Comparison of ENCODE assay signal across 8 cellular contexts in the genomic region with DNA sequence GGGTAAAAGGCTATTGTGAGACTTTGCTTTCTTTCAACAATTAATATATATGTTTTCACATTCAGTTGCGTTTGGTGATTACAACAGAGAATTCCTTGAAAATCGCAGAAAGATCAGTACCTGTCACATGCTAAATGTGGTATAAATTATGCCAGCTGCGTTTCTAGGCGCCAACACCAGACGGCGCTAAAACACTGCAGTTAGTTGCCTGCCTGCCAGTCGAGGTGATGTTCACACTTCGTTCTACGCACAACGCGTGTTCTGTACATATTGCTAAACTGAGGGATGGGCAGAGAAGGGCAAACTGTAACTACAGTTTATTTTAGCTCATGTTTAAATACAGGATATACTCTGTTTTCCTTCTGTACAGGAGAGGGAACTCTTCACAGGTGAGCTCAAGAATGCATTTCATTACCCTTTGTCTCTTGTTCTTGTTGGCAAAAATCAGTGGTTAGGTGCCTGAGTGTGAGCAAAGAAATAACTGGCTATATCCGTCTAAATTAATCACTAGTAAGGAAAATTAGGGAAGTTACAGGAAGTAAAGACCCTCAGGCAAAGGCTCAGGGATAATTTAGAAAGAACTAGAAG.
DNase-seq lines count a peak whose midpoint lies in the region; ATAC-seq and TF ChIP-seq lines count a peak whose summit lies in the region.

No MANE protein-coding gene starts in this region.

- POLR2A ChIA-PET in HCT116 (lab: Charles Lee) = no interaction called here

- dilution Hi-C loops in mammary epithelial cell (cut with HindIII; ENCODE audit: low sequenced_read_pairs) = no loop called here

- intact Hi-C loops in HCT116 (cut with micrococcal nuclease) = loop anchor here (1.0 to 10.0 kb wide), 7 partner anchors 81 to 814 kb away; no protein-coding TSS in a partner anchor
- intact Hi-C loops in mammary epithelial cell (cut with micrococcal nuclease) = loop anchor here (1.0 to 5.0 kb wide), 7 partner anchors 81 to 1046 kb away; no protein-coding TSS in a partner anchor
- intact Hi-C loops in stomach (cut with DNase I; ENCODE audit: low total_unique reads) = no loop called here

- H4K20me1 ChIP-seq in HCT116 (ENCODE audit: insufficient read depth) (no peaks in the 10 kb centered on the region), mammary epithelial cell (ENCODE audit: insufficient read depth, low read length) (no peaks in the 10 kb centered on the region)

- TF ChIP-seq EP300 in stomach (IDR thresholded peaks at IDR 0.05) = no peak

- H3K9me2 ChIP-seq in HCT116 (ENCODE audit: insufficient read depth) = no peaks in the 10 kb centered on the region

- TF ChIP-seq POLR2A in HCT116 (IDR thresholded peaks at IDR 0.05; ENCODE audit: borderline replicate concordance, extremely low read depth, insufficient read depth, insufficient read length) (no peak), stomach (IDR thresholded peaks at IDR 0.05) (no peak)

- ATAC-seq in HCT116 (peak; percentile 91), HG03097 (IDR thresholded peaks at IDR 0.05; ENCODE audit: low FRiP score, unreplicated experiment) (no peak)

- no TSS peak for BruUV-seq in HCT116 (replicated peaks; lab: Mats Ljungman, UMichigan)
- no TSS peak for BruUV-seq in mammary epithelial cell (replicated peaks; lab: Mats Ljungman, UMichigan)

- no peaks in the 10 kb centered on the region for H3K79me2 ChIP-seq in HCT116 (ENCODE audit: insufficient read depth, low read length)
- no peaks in the 10 kb centered on the region for H3K79me2 ChIP-seq in mammary epithelial cell (ENCODE audit: insufficient read depth, low read length)

- no peak overlapping the region for H3K9ac ChIP-seq in HCT116 (ENCODE audit: low read length)
- no peak overlapping the region for H3K9ac ChIP-seq in mammary epithelial cell (ENCODE audit: insufficient read depth, low read length)

- no peak overlapping the region for H3K27ac ChIP-seq in HCT116 (ENCODE audit: low read depth, low read length)
- H3K27ac ChIP-seq in mammary epithelial cell (ENCODE audit: insufficient read depth, low read depth, low read length) = no peak overlapping the region
- H3K27ac ChIP-seq in stomach = no peak overlapping the region

- DNase-seq in NCI-H1417 (lab: John Stamatoyannopoulos, UW) (peak; percentile 51 to 84 (median 66)), NCI-H1417 treated with DMSO at 0.1 percent for 48 hours (lab: John Stamatoyannopoulos, UW) (no peak), HCT116 (ENCODE audit: low read depth, low spot score) (peak; percentile 52), NCI-H774 (lab: John Stamatoyannopoulos, UW) (peak; percentile 39), mammary epithelial cell (peak; percentile 44), kidney epithelial cell (ENCODE audit: low read depth) (peak; percentile 5), stomach (peak; percentile 64)

- RAD21 ChIA-PET in HCT116 (lab: Charles Lee; ENCODE audit: low non-redundant PET in 1 of 2, low total read pairs in 2 of 2, uncharacterized antibody in 2 of 2, unreplicated experiment in 2 of 2) = interaction anchor here in 1 of 2 experiments (1.2 kb wide), 1 partner anchor 199 kb away, joined by 4 read pairs; no protein-coding TSS in a partner anchor

- peak; percentile 89 to 98 (median 98) for TF ChIP-seq CTCF in HCT116 (IDR thresholded peaks at IDR 0.05 in 2 of 3, conservative IDR thresholded peaks at IDR 0.05 in 1 of 3; ENCODE audit: borderline replicate concordance in 1 of 3, insufficient read depth in 1 of 3, low read depth in 2 of 3, low read length in 2 of 3)
- TF ChIP-seq CTCF in mammary epithelial cell (conservative IDR thresholded peaks at IDR 0.05 in 1 of 2, IDR thresholded peaks at IDR 0.05 in 1 of 2; ENCODE audit: extremely low read depth in 1 of 2, insufficient read depth in 1 of 2, low read depth in 1 of 2, low read length in 2 of 2) = peak; percentile 99 to 100
- peak; percentile 98 for TF ChIP-seq CTCF in kidney epithelial cell (IDR thresholded peaks at IDR 0.05; ENCODE audit: insufficient read depth, low read length, poor library complexity, severe bottlenecking)
- peak in 5 of 7 experiments; percentile 70 to 82 (median 71) for TF ChIP-seq CTCF in stomach (IDR thresholded peaks at IDR 0.05)

- H3K9me3 ChIP-seq in HCT116 (ENCODE audit: control insufficient read depth in 1 of 2, insufficient read depth in 1 of 2, low read depth in 1 of 2, low read length in 2 of 2) = no peaks in the 10 kb centered on the region
- no peaks in the 10 kb centered on the region for H3K9me3 ChIP-seq in mammary epithelial cell (replicated peaks; ENCODE audit: insufficient read depth, low read length)
- H3K9me3 ChIP-seq in stomach = no peaks in the 10 kb centered on the region

- H3K4me1 ChIP-seq in HCT116 (ENCODE audit: control insufficient read depth in 1 of 2, insufficient read depth in 2 of 2, low read length in 2 of 2) = no peaks in the 10 kb centered on the region
- H3K4me1 ChIP-seq in mammary epithelial cell (ENCODE audit: insufficient read depth, low read length) = no peaks in the 10 kb centered on the region
- no peaks in the 10 kb centered on the region for H3K4me1 ChIP-seq in stomach

- H3K4me2 ChIP-seq in HCT116 (ENCODE audit: low read length) = no peak overlapping the region; the same call in 1 of the 2 replicates
- no peak overlapping the region for H3K4me2 ChIP-seq in mammary epithelial cell (ENCODE audit: insufficient read depth, low read depth, low read length)

- no peaks in the 10 kb centered on the region for H3K27me3 ChIP-seq in HCT116 (ENCODE audit: insufficient read depth, low read length)
- no peaks in the 10 kb centered on the region for H3K27me3 ChIP-seq in mammary epithelial cell (ENCODE audit: insufficient read depth, low read length)
- no peaks in the 10 kb centered on the region for H3K27me3 ChIP-seq in kidney epithelial cell (ENCODE audit: control insufficient read depth, insufficient read depth, low read length)
- no peaks in the 10 kb centered on the region for H3K27me3 ChIP-seq in stomach

- H3K36me3 ChIP-seq in HCT116 (ENCODE audit: control insufficient read depth in 1 of 2, insufficient read depth in 2 of 2, low read length in 2 of 2) = no peaks in the 10 kb centered on the region
- no peaks in the 10 kb centered on the region for H3K36me3 ChIP-seq in mammary epithelial cell (ENCODE audit: insufficient read depth, low read length)
- H3K36me3 ChIP-seq in kidney epithelial cell (ENCODE audit: control insufficient read depth, insufficient read depth, low read length) = no peaks in the 10 kb centered on the region
- no peaks in the 10 kb centered on the region for H3K36me3 ChIP-seq in stomach

- H2AFZ ChIP-seq in HCT116 (ENCODE audit: low read depth, low read length, poor library complexity, severe bottlenecking) = peak overlapping the region; percentile 24
- H2AFZ ChIP-seq in mammary epithelial cell (ENCODE audit: low read depth, low read length) = peak overlapping the region; percentile 54

- TF ChIP-seq RAD21 in HCT116 (IDR thresholded peaks at IDR 0.05; ENCODE audit: low read depth) = peak; percentile 97

- in situ Hi-C loops in mammary epithelial cell (cut with MboI; ENCODE audit: low sequenced_read_pairs in 2 of 2) = loop anchor here in 1 of 2 donors (10.0 kb wide), 1 partner anchor 284 kb away; no protein-coding TSS in a partner anchor

- H3K4me3 ChIP-seq in HCT116 (replicated peaks in 1 of 2; ENCODE audit: low read depth in 1 of 2, low read length in 2 of 2) (no peak overlapping the region), mammary epithelial cell (replicated peaks in 1 of 3; ENCODE audit: insufficient read depth in 1 of 3, low read depth in 2 of 3, low read length in 3 of 3) (no peak overlapping the region), kidney epithelial cell (ENCODE audit: low read depth, low read length) (no peak overlapping the region), stomach (no peak overlapping the region)

- CTCF ChIA-PET in HCT116 (lab: Charles Lee) (interaction anchor here (0.6 to 2.7 kb wide), 14 partner anchors 9 to 1046 kb away, joined by 3 to 19 read pairs (median 4); no protein-coding TSS in a partner anchor), mammary epithelial cell (lab: Charles Lee; ENCODE audit: low non-redundant PET) (interaction anchor here (0.6 kb wide), 1 partner anchor 281 kb away, joined by 4 read pairs; no protein-coding TSS in a partner anchor)

- WGBS in mammary epithelial cell (ENCODE audit: low coverage, missing lambda C conversion rate) = 1% methylated on average over 12 of the region's 12 CpGs
- 5 to 16% (median 8%) methylated on average over 12 of the region's 12 CpGs for WGBS in stomach, 5 donors

TF ChIP-seq in HCT116, 20 proteins besides CTCF, POLR2A, EP300 and RAD21 (continues in another document):
- TF ChIP-seq EGR1 (IDR thresholded peaks at IDR 0.05; ENCODE audit: low read depth) (no peak), REST (IDR thresholded peaks at IDR 0.05; ENCODE audit: low read depth) (no peak), POLR2AphosphoS5 (IDR thresholded peaks at IDR 0.05; ENCODE audit: low read depth, low read length) (no peak), YY1 (IDR thresholded peaks at IDR 0.05; ENCODE audit: extremely low read depth, insufficient replicate concordance, low read depth, low read length) (peak; percentile 18), FOSL1 (IDR thresholded peaks at IDR 0.05; ENCODE audit: low read depth) (no peak), MAX (IDR thresholded peaks at IDR 0.05) (peak; percentile 88)
